ENCODE assay signal across 13 cellular contexts in the genomic region with DNA sequence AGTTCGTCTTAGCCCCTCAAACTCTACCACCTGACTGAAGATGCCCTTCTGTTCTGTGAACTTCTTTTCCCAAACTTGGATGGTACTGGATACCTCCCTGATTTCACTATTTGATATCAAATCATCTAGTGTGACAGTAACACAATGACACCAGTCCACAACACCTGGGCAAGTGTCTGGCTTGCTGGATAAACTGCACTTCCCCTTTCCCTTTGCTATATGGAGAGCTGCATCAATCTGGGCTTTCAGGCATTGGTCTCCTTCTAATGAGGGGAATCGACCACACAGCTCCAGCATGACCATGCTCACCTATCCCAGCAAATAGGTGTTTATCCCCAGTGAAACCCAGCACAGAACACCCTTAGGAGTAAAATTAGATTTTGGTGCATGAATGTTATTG. TPM values are rescaled to one million over a fixed set of nuclear protein-coding genes. Genes with fewer than 3 reads are reported as not detected.
"Had no signal": no experiment of that assay in that cellular context is flagged by ENCODE, and none has a peak within 500 bp of the region (broad histone marks: within the 10 kb centered on the region; RNA-seq: fewer than 3 reads in every experiment).

No MANE protein-coding gene starts in this region.

- H3K27ac ChIP-seq: VCaP had no signal

- H3K9me3 ChIP-seq: sigmoid colon had no signal

- H3K36me3 ChIP-seq: sigmoid colon had no signal

- DNase-seq: activated CD4-positive, alpha-beta memory T cell treated with anti-CD3 and anti-CD28 coated beads, Interleukin-2, amount 10 ng/mL, durations not matched to agents 7 days and 5 days; activated CD8-positive, alpha-beta memory T cell treated with anti-CD3 and anti-CD28 coated beads, Interleukin-2, amount 50 U/mL, for 48 hours; activated gamma-delta T cell; activated T-cell treated with anti-CD3 and anti-CD28 coated beads, Interleukin-2, amount 50 U/mL, for 72 hours; effector CD4-positive, alpha-beta T cell; foreskin fibroblast; nephron progenitor cell; sigmoid colon; stimulated activated CD4-positive, alpha-beta T cell treated with anti-CD3 and anti-CD28 coated beads, Interleukin-1b, Interleukin-23, amount 100 ng/mL, for 48 hours; stimulated activated naive CD8-positive, alpha-beta T cell treated with anti-CD3 and anti-CD28 coated beads, Interleukin-15, amount 100 ng/mL, for 72 hours had no signal

- H3K4me1 ChIP-seq: sigmoid colon had no signal

- ATAC-seq: activated naive CD4-positive, alpha-beta T cell treated with anti-CD3 and anti-CD28 coated beads, Interleukin-2, amount 50 U/mL, for 72 hours; activated T-cell treated with anti-CD3 and anti-CD28 coated beads, Interleukin-2, amount 50 U/mL, for 72 hours; stimulated activated naive CD8-positive, alpha-beta T cell treated with anti-CD3 and anti-CD28 coated beads, Interleukin-15, amount 100 ng/mL, for 72 hours had no signal

RNA-seq across cellular contexts. Expression of a gene that starts 3.1 kb away (rescaled TPM):
- total RNA-seq: activated CD4-positive, alpha-beta memory T cell treated with anti-CD3 and anti-CD28 coated beads, Interleukin-2, amount 10 ng/mL, durations not matched to agents 7 days and 5 days; activated naive CD4-positive, alpha-beta T cell treated with anti-CD3 and anti-CD28 coated beads, Interleukin-2, amount 50 U/mL, for 72 hours; activated T-cell treated with anti-CD3 and anti-CD28 coated beads, Interleukin-2, amount 50 U/mL, for 72 hours; endothelial cell of umbilical vein had no signal
- polyA plus RNA-seq: endothelial cell of umbilical vein had no signal
